8 cellular contexts compared by ENCODE assay signal in the genomic region with DNA sequence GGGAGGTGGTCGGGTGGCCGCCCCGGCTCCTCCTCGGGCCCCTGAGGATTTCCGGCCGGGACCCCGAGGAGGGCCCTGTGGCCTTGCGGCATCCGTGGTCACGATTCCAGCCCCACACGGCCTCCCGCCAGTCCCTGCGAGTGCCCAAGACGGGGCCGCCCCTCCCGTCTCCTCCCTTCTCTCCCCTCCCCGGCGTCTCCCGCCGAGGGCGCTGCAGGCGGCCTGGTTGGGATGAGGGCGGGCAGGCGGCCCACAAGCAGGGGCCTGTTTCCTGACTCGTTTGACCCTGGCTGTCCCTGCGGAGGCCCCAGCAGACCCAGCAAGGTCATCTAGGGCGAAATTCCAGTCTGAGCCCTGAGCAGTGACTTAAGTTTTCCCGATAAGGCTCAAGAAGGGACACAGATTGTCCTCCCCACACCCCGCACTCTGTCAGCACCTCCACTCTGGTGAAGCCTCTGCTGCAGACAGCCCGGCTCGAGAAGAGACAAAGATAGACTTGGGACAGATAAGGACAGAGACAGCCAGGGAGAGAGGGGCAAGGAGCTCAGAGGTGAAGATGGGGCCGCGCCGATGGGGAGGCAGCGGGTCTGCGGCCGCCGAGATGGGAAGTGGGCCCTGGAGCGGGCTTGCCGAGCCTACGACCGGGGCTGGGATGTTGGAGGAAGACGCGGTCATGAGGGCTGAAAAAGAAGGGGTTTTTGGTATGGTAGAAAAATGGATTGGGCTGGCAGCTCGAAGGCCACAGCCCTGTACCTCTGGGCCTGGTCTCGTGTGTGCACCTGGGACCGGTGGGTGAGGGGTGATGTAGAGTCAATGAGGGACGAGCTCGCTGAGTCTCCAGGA.
DNase-seq lines count a peak whose midpoint lies in the region; ATAC-seq lines count a peak whose summit lies in the region.

No MANE protein-coding gene starts in this region.

- H3K9me3 Mint-ChIP-seq in stimulated activated naive CD8-positive, alpha-beta T cell treated with anti-CD3 and anti-CD28 coated beads, Interleukin-15, Interleukin-2, amounts not matched to agents 100 ng/mL and 50 ng/mL, for 24 hours, result no peaks in the 10 kb centered on the region

- H3K27ac Mint-ChIP-seq in stimulated activated naive CD8-positive, alpha-beta T cell treated with anti-CD3 and anti-CD28 coated beads, Interleukin-15, Interleukin-2, amounts not matched to agents 100 ng/mL and 50 ng/mL, for 24 hours, result peak overlapping the region; percentile 96

- peaks cover 10% of the 10 kb centered on the region for H3K36me3 Mint-ChIP-seq in stimulated activated naive CD8-positive, alpha-beta T cell treated with anti-CD3 and anti-CD28 coated beads, Interleukin-15, Interleukin-2, amounts not matched to agents 100 ng/mL and 50 ng/mL, for 24 hours (ENCODE audit: low read depth)

- H3K27ac ChIP-seq in epithelial cell of prostate, result peak overlapping the region; percentile 93

- ATAC-seq in HG03045 (IDR thresholded peaks at IDR 0.05; ENCODE audit: unreplicated experiment), result peak; percentile 41

- no peaks in the 10 kb centered on the region for H3K27me3 Mint-ChIP-seq in stimulated activated naive CD8-positive, alpha-beta T cell treated with anti-CD3 and anti-CD28 coated beads, Interleukin-15, Interleukin-2, amounts not matched to agents 100 ng/mL and 50 ng/mL, for 24 hours

- peak overlapping the region; percentile 83 for H3K4me3 Mint-ChIP-seq in stimulated activated naive CD8-positive, alpha-beta T cell treated with anti-CD3 and anti-CD28 coated beads, Interleukin-15, Interleukin-2, amounts not matched to agents 100 ng/mL and 50 ng/mL, for 24 hours

- peak; percentile 54 for DNase-seq in SIG-M5 treated with dmso at 0.1 percent for 504 hours (lab: John Stamatoyannopoulos, UW; ENCODE audit: unreplicated experiment)
- DNase-seq in SIG-M5 (lab: John Stamatoyannopoulos, UW), result no peak
- peak; percentile 89 for DNase-seq in NCI-H69 (lab: John Stamatoyannopoulos, UW)
- DNase-seq in activated T-cell treated with anti-CD3 and anti-CD28 coated beads for 48 hours (ENCODE audit: low read depth), result peak; percentile 60
- DNase-seq in epithelial cell of prostate (ENCODE audit: low read depth, low spot score), result no peak
- DNase-seq in mucosa of gallbladder (ENCODE audit: low spot score), result peak; percentile 59

- H3K4me1 Mint-ChIP-seq in stimulated activated naive CD8-positive, alpha-beta T cell treated with anti-CD3 and anti-CD28 coated beads, Interleukin-15, Interleukin-2, amounts not matched to agents 100 ng/mL and 50 ng/mL, for 24 hours (ENCODE audit: low read depth), result peaks cover 71% of the 10 kb centered on the region

Comparison
In these comparisons a context has a peak if more than half of its experiments do, and no peak if none do; other contexts are left out.
1. DNase-seq: peak in SIG-M5 treated with dmso at 0.1 percent for 504 hours (single experiment), NCI-H69 (single experiment), activated T-cell treated with anti-CD3 and anti-CD28 coated beads for 48 hours (single experiment) and mucosa of gallbladder (single experiment); none in SIG-M5 (single experiment) and epithelial cell of prostate (single experiment).